ENCODE assay signal across 28 cellular contexts in genomic region chr9:134548618-134549017, GRCh38.
DNase-seq lines count a peak whose midpoint lies in the region; ATAC-seq, FAIRE-seq and TF ChIP-seq lines count a peak whose summit lies in the region.
"Had no signal": no experiment of that assay in that cellular context is flagged by ENCODE, and none has a peak within 500 bp of the region (broad histone marks: within the 10 kb centered on the region; RNA-seq: fewer than 3 reads in every experiment).

No MANE protein-coding gene starts in this region.

- peaks cover 3% of the 10 kb centered on the region for H3K27me3 Mint-ChIP-seq in activated CD4-positive, alpha-beta memory T cell treated with anti-CD3 and anti-CD28 coated beads for 36 hours

- H3K18ac ChIP-seq in IMR-90 (ENCODE audit: low read depth, low read length) = no peak overlapping the region
- peak overlapping the region; percentile 58 to 63 for H3K18ac ChIP-seq in mesenchymal stem cell (ENCODE audit: low read depth in 1 of 2, low read length in 2 of 2)

- H3K27ac ChIP-seq in BLaER1 (no peak overlapping the region), IMR-90 (ENCODE audit: insufficient read depth, low read length) (no peak overlapping the region), mesenchymal stem cell (ENCODE audit: low read length, poor library complexity, severe bottlenecking) (no peak overlapping the region)
- H3K27ac ChIP-seq: C4-2B, KMS-11, SJCRH30 had no signal

- no peaks in the 10 kb centered on the region for H3K36me3 Mint-ChIP-seq in activated CD4-positive, alpha-beta memory T cell treated with anti-CD3 and anti-CD28 coated beads for 36 hours
- H3K36me3 Mint-ChIP-seq: CD8-positive, alpha-beta T cell; IgD-negative memory B cell had no signal

- H3K23ac ChIP-seq in IMR-90 (ENCODE audit: low read depth, low read length) (no peak overlapping the region), mesenchymal stem cell (ENCODE audit: low read length in 2 of 2) (no peak overlapping the region)

- no peak overlapping the region for H4K5ac ChIP-seq in IMR-90 (ENCODE audit: low read depth, low read length)

- H3K36me3 ChIP-seq in BLaER1 (no peaks in the 10 kb centered on the region), IMR-90 (ENCODE audit: control insufficient read depth, insufficient read depth, low read length) (no peaks in the 10 kb centered on the region), mesenchymal stem cell (ENCODE audit: control insufficient read depth in 1 of 2, insufficient read depth in 2 of 2, low read depth in 1 of 2, low read length in 2 of 2) (no peaks in the 10 kb centered on the region)
- H3K36me3 ChIP-seq: HAP-1, SJCRH30 had no signal

- no peak overlapping the region for H4K91ac ChIP-seq in IMR-90 (ENCODE audit: insufficient read depth, low read depth, low read length)
- H4K91ac ChIP-seq in mesenchymal stem cell (ENCODE audit: low read length) = peak overlapping the region; percentile 86

- H2BK120ac ChIP-seq in IMR-90 (ENCODE audit: low read depth, low read length) (no peak overlapping the region), mesenchymal stem cell (ENCODE audit: low read depth, low read length) (no peak overlapping the region)

- no peak for DNase-seq in IMR-90
- DNase-seq in mesenchymal stem cell = no peak
- DNase-seq in posterior vena cava (ENCODE audit: low spot score) = peak; percentile 51
- no peak for DNase-seq in activated CD4-positive, alpha-beta memory T cell treated with anti-CD3 and anti-CD28 coated beads for 36 hours
- DNase-seq in urothelium cell line (ENCODE audit: low spot score) = no peak
- no peak for DNase-seq in MV-4-11 (lab: John Stamatoyannopoulos, UW)
- DNase-seq in T-helper 1 cell = no peak
- DNase-seq: CD8-positive, alpha-beta T cell; DMS 273 treated with DMSO at 0.1 percent for 48 hours; EL; GDM1; HFFc6; NCI-H1092 treated with DMSO at 0.1 percent for 48 hours; NCI-H1436; NCI-H187; NCI-H2171 treated with DMSO at 0.1 percent for 48 hours; NCI-H524; NCI-H774; PC-3; SJCRH30 had no signal

- BruUV-seq in IMR-90 (replicated peaks; lab: Mats Ljungman, UMichigan) = no TSS peak

- H3K56ac ChIP-seq in IMR-90 (ENCODE audit: extremely low read depth, insufficient read depth, low read length) = no peak overlapping the region

- H4K8ac ChIP-seq in IMR-90 (ENCODE audit: low read depth in 2 of 2, low read length in 2 of 2) (no peak overlapping the region), mesenchymal stem cell (ENCODE audit: low read length) (no peak overlapping the region)

- TF ChIP-seq CTCF in IMR-90 (conservative IDR thresholded peaks at IDR 0.05; ENCODE audit: low read depth, low read length) = no peak

- H3K14ac ChIP-seq in IMR-90 (replicated peaks; ENCODE audit: low read depth, low read length) (no peak overlapping the region), mesenchymal stem cell (ENCODE audit: low read length in 2 of 2) (no peak overlapping the region)

- no peak overlapping the region for H2AK9ac ChIP-seq in IMR-90 (replicated peaks; ENCODE audit: low read depth, low read length, poor library complexity)

- no peak for TF ChIP-seq RAD21 in IMR-90 (IDR thresholded peaks at IDR 0.05; ENCODE audit: low read length)

- H3K9me3 Mint-ChIP-seq in activated CD4-positive, alpha-beta memory T cell treated with anti-CD3 and anti-CD28 coated beads for 36 hours = peaks cover 5% of the 10 kb centered on the region
- H3K9me3 Mint-ChIP-seq: IgD-negative memory B cell had no signal

- H3K4ac ChIP-seq in IMR-90 (ENCODE audit: low read depth, low read length) (peak overlapping the region; percentile 31; the same call in 1 of the 2 replicates), mesenchymal stem cell (ENCODE audit: low read depth in 1 of 2, low read length in 2 of 2) (peak overlapping the region in 1 of 2 experiments; percentile 89)

- H2BK5ac ChIP-seq in IMR-90 (ENCODE audit: low read depth, low read length, poor library complexity, severe bottlenecking) (no peak overlapping the region), mesenchymal stem cell (ENCODE audit: low read depth, low read length, poor library complexity, severe bottlenecking) (no peak overlapping the region)

- CTCF ChIA-PET in IMR-90 (lab: Yijun Ruan, JAX) = no interaction called here
- CTCF ChIA-PET in activated CD4-positive, alpha-beta memory T cell treated with anti-CD3 and anti-CD28 coated beads for 36 hours (lab: Charles Lee) = no interaction called here

- H2AFZ ChIP-seq in IMR-90 (replicated peaks; ENCODE audit: low read length, poor library complexity) = no peak overlapping the region
- H2AFZ ChIP-seq in mesenchymal stem cell (ENCODE audit: low read depth, low read length) = no peak overlapping the region
- H2AFZ ChIP-seq: GM23338 had no signal

- H2BK15ac ChIP-seq in IMR-90 (ENCODE audit: low read depth, low read length) (no peak overlapping the region), mesenchymal stem cell (ENCODE audit: low read depth, poor library complexity, severe bottlenecking) (peak overlapping the region; percentile 85)

- FAIRE-seq in urothelium cell line (lab: Jason Lieb, UNC) = no peak
- FAIRE-seq: A204.1, GM12878 had no signal

- H3K4me3 ChIP-seq in BLaER1 (no peak overlapping the region), IMR-90 (ENCODE audit: insufficient read depth, low read depth, low read length) (no peak overlapping the region), mesenchymal stem cell (ENCODE audit: insufficient read depth in 1 of 2, low read depth in 1 of 2, low read length in 2 of 2) (no peak overlapping the region)
- H3K4me3 ChIP-seq: GM12878, GM23338, HAP-1, SJCRH30 had no signal

- H3K27me3 ChIP-seq in BLaER1 (no peaks in the 10 kb centered on the region), IMR-90 (ENCODE audit: control insufficient read depth, insufficient read depth, low read length) (no peaks in the 10 kb centered on the region), mesenchymal stem cell (ENCODE audit: control insufficient read depth in 1 of 2, insufficient read depth in 1 of 2, low read length in 2 of 2) (peaks cover 0 to 34% of the 10 kb centered on the region in 2 experiments)
- H3K27me3 ChIP-seq: SJCRH30 had no signal

- no peak overlapping the region for H3K4me3 Mint-ChIP-seq in activated CD4-positive, alpha-beta memory T cell treated with anti-CD3 and anti-CD28 coated beads for 36 hours
- H3K4me3 Mint-ChIP-seq: CD8-positive, alpha-beta T cell; GM23338; HFFc6; IgD-negative memory B cell had no signal

- H3K4me1 ChIP-seq in BLaER1 (peaks cover 86% of the 10 kb centered on the region), IMR-90 (ENCODE audit: control insufficient read depth, insufficient read depth, low read length) (peaks cover 35% of the 10 kb centered on the region), mesenchymal stem cell (ENCODE audit: control insufficient read depth, insufficient read depth, low read depth, low read length) (peaks cover 68% of the 10 kb centered on the region)
- H3K4me1 ChIP-seq: HAP-1 had no signal

- POLR2A ChIA-PET in IMR-90 (lab: Charles Lee; ENCODE audit: unreplicated experiment) = no interaction called here
- POLR2A ChIA-PET in activated CD4-positive, alpha-beta memory T cell treated with anti-CD3 and anti-CD28 coated beads for 36 hours (lab: Charles Lee) = no interaction called here

- H3K27ac Mint-ChIP-seq in activated CD4-positive, alpha-beta memory T cell treated with anti-CD3 and anti-CD28 coated beads for 36 hours = no peak overlapping the region
- H3K27ac Mint-ChIP-seq: CD8-positive, alpha-beta T cell; GM23338; HFFc6; IgD-negative memory B cell had no signal

- H3K9me1 ChIP-seq in IMR-90 (ENCODE audit: insufficient read depth, low read length) = peaks cover 17% of the 10 kb centered on the region

- H4K20me1 ChIP-seq in BLaER1 = no peaks in the 10 kb centered on the region
- no peaks in the 10 kb centered on the region; the same call in 1 of the 2 replicates for H4K20me1 ChIP-seq in IMR-90 (ENCODE audit: insufficient read depth, low read length)

- H3K4me2 ChIP-seq in BLaER1 (peak overlapping the region; percentile 83), IMR-90 (ENCODE audit: low read depth, low read length) (no peak overlapping the region), mesenchymal stem cell (ENCODE audit: low read length, poor library complexity, severe bottlenecking) (no peak overlapping the region)
- H3K4me2 ChIP-seq: GM23338, KMS-11 had no signal

- no peak for ATAC-seq in IMR-90 (ENCODE audit: low read depth)
- ATAC-seq: CD8-positive, alpha-beta T cell; GM12878; GM23338; PC-3 had no signal

- WGBS in IMR-90 (ENCODE audit: extremely low coverage in 2 of 2, insufficient read length in 1 of 2), 2 experiments = 100% methylated on average over 2 of the region's 17 CpGs; no CpG with 5 or more reads in 1 of the 2 experiments
- 93% methylated on average over 17 of the region's 17 CpGs for WGBS in mesenchymal stem cell

- TF ChIP-seq POLR2A in IMR-90 (IDR thresholded peaks at IDR 0.05; ENCODE audit: low read depth, low read length) = no peak

- 0 out of 2 replicates have a peak overlapping the region, but pooled peaks have one; percentile 1 for H2BK20ac ChIP-seq in IMR-90 (ENCODE audit: low read depth, low read length)

- H3K9ac ChIP-seq in BLaER1 = no peak overlapping the region
- no peak overlapping the region for H3K9ac ChIP-seq in IMR-90 (ENCODE audit: low read depth, low read length)
- no peak overlapping the region for H3K9ac ChIP-seq in mesenchymal stem cell (ENCODE audit: low read length)
- H3K9ac ChIP-seq: KMS-11 had no signal

- no peaks in the 10 kb centered on the region for H3K4me1 Mint-ChIP-seq in activated CD4-positive, alpha-beta memory T cell treated with anti-CD3 and anti-CD28 coated beads for 36 hours (ENCODE audit: low read depth)
- H3K4me1 Mint-ChIP-seq: IgD-negative memory B cell had no signal

- in situ Hi-C loops in IMR-90 (cut with MboI; ENCODE audit: low sequenced_read_pairs) = no loop called here

- intact Hi-C loops in IMR-90 (cut with micrococcal nuclease) = no loop called here
- intact Hi-C loops in posterior vena cava (cut with DNase I) = no loop called here
- intact Hi-C loops in activated CD4-positive, alpha-beta memory T cell treated with anti-CD3 and anti-CD28 coated beads for 36 hours (cut with micrococcal nuclease) = no loop called here

- peak overlapping the region; percentile 88 to 96 for H2BK12ac ChIP-seq in mesenchymal stem cell (ENCODE audit: low read length in 2 of 2)

- H3K79me1 ChIP-seq in IMR-90 (ENCODE audit: low read depth in 1 of 2, low read length in 2 of 2) (no peaks in the 10 kb centered on the region), mesenchymal stem cell (replicated peaks; ENCODE audit: low read length, poor library complexity, severe bottlenecking) (no peaks in the 10 kb centered on the region)

- H3K9me3 ChIP-seq in BLaER1 (no peaks in the 10 kb centered on the region; the same call in 1 of the 2 replicates), IMR-90 (ENCODE audit: control insufficient read depth, insufficient read depth, low read length) (no peaks in the 10 kb centered on the region), mesenchymal stem cell (ENCODE audit: control insufficient read depth, low read length) (no peaks in the 10 kb centered on the region)
- H3K9me3 ChIP-seq: HAP-1, SJCRH30 had no signal

- dilution Hi-C loops in IMR-90 (cut with HindIII; ENCODE audit: low sequenced_read_pairs, unreplicated experiment) = no loop called here

- H2AK5ac ChIP-seq in IMR-90 (ENCODE audit: low read depth, low read length) (no peak overlapping the region), mesenchymal stem cell (ENCODE audit: low read length, severe bottlenecking) (no peak overlapping the region)

TF ChIP-seq in IMR-90, 13 proteins besides CTCF, POLR2A, EP300 and RAD21 (continues in another document):
- TF ChIP-seq NFE2L2 (IDR thresholded peaks at IDR 0.05; ENCODE audit: low read depth, low read length) (no peak), SMC3 (IDR thresholded peaks at IDR 0.05; ENCODE audit: low read depth, low read length) (no peak)
